In the genomic region with DNA sequence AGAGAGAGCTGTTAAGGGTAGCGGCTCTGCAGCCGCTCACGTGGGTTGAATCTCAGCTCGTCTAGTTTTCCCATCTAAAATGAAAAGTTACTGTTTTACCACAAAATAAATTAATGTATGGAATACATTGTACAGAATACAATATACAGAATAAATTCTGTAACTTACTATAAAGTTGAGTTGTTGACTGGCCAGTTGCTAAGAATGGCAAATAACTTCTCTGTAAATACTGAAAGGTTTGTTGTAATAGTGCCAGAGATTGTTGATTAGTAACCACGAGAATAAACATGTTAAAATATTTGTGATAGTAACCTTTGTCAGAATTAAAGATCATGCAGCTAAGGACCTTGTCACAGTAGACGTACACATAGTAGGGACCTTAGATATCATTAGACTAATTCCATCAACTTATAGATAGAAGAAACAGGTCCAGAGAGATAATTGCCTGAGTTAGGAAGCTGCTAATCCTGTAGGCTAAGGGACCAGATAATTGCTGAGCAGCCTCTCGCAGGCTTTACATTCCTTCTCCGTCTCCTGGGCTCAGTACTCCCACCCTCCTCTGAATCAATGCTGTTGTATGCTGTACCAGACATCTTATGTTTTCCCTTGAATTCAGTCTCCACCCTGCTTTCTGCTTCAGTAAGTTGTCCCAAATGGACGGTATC, we compare ENCODE assay signal across 8 cellular contexts. TPM values are rescaled to one million over a fixed set of nuclear protein-coding genes. Genes with fewer than 3 reads are reported as not detected.
DNase-seq lines count a peak whose midpoint lies in the region; ATAC-seq and TF ChIP-seq lines count a peak whose summit lies in the region.

No MANE protein-coding gene starts in this region.

- peak overlapping the region; percentile 37 for H3K4me3 ChIP-seq in CD8-positive, alpha-beta memory T cell (ENCODE audit: low read length)
- H3K4me3 ChIP-seq in dorsolateral prefrontal cortex, result peak overlapping the region; percentile 44 to 79 (median 67)

- peak overlapping the region; percentile 81 to 99 (median 86) for H3K4me3 Mint-ChIP-seq in CD8-positive, alpha-beta memory T cell
- peak overlapping the region; percentile 86 for H3K4me3 Mint-ChIP-seq in neural crest cell

- DNase-seq in CD8-positive, alpha-beta memory T cell, result no peak
- DNase-seq in NCI-H146 (lab: John Stamatoyannopoulos, UW) (peak; percentile 50), dorsolateral prefrontal cortex (no peak), neural crest cell (ENCODE audit: low read depth, low spot score) (no peak)
- no peak for DNase-seq in stimulated activated CD4-positive, alpha-beta T cell treated with anti-CD3 and anti-CD28 coated beads, Interleukin-15, amount 100 ng/mL, for 24 hours
- DNase-seq in NK-92 treated with Interleukin-12 subunit alpha and Interleukin-12 subunit beta, amount 100 ng/mL, for 24 hours (lab: John Stamatoyannopoulos, UW), result no peak

- H3K9me3 Mint-ChIP-seq in CD8-positive, alpha-beta memory T cell, result no peaks in the 10 kb centered on the region
- H3K9me3 Mint-ChIP-seq in neural crest cell, result peaks cover 2% of the 10 kb centered on the region

- POLR2A ChIA-PET in CD8-positive, alpha-beta memory T cell (lab: Charles Lee), result interaction anchor here (0.7 to 1.5 kb wide), 4 partner anchors 9 to 31 kb away, joined by 3 to 8 read pairs (median 4); a partner anchor contains a TSS

- no peaks in the 10 kb centered on the region for H3K9me3 ChIP-seq in CD8-positive, alpha-beta memory T cell (ENCODE audit: low read length)

- H3K36me3 Mint-ChIP-seq in CD8-positive, alpha-beta memory T cell, result peaks cover 0 to 7% (median 2%) of the 10 kb centered on the region in 3 donors
- no peaks in the 10 kb centered on the region for H3K36me3 Mint-ChIP-seq in neural crest cell (ENCODE audit: low read depth)

- H3K27ac Mint-ChIP-seq in CD8-positive, alpha-beta memory T cell, result peak overlapping the region; percentile 43 to 99 (median 84)
- H3K27ac Mint-ChIP-seq in neural crest cell (ENCODE audit: unreplicated experiment), result peak overlapping the region; percentile 73

- TF ChIP-seq CTCF in dorsolateral prefrontal cortex (IDR thresholded peaks at IDR 0.05 in 54 of 56, conservative IDR thresholded peaks at IDR 0.05 in 2 of 56; ENCODE audit: low read depth in 1 of 56, partially characterized antibody in 56 of 56) (peak in 9 of 56 donors; percentile 1 to 43 (median 2)), neural crest cell (conservative IDR thresholded peaks at IDR 0.05) (no peak)

- H3K27me3 ChIP-seq in CD8-positive, alpha-beta memory T cell (ENCODE audit: insufficient read depth, low read length, poor library complexity, severe bottlenecking), result no peaks in the 10 kb centered on the region
- no peaks in the 10 kb centered on the region for H3K27me3 ChIP-seq in dorsolateral prefrontal cortex

- intact Hi-C loops in dorsolateral prefrontal cortex (cut with DNase I), result loop anchor here in 1 of 2 donors (1.0 kb wide), 1 partner anchor 26 kb away; a partner anchor contains a TSS

- H3K36me3 ChIP-seq in CD8-positive, alpha-beta memory T cell (ENCODE audit: insufficient read depth, low read length), result no peaks in the 10 kb centered on the region

- no peaks in the 10 kb centered on the region for H3K27me3 Mint-ChIP-seq in CD8-positive, alpha-beta memory T cell
- H3K27me3 Mint-ChIP-seq in neural crest cell (ENCODE audit: low read depth), result no peaks in the 10 kb centered on the region

- peak overlapping the region; percentile 24 for H3K27ac ChIP-seq in CD8-positive, alpha-beta memory T cell (ENCODE audit: low read depth, low read length)
- H3K27ac ChIP-seq in dorsolateral prefrontal cortex, result peak overlapping the region in 47 of 59 donors; percentile 1 to 85 (median 68)

- ATAC-seq in GM19452 (IDR thresholded peaks at IDR 0.05; ENCODE audit: unreplicated experiment) (no peak), HG02678 (IDR thresholded peaks at IDR 0.05; ENCODE audit: unreplicated experiment) (no peak)

- peaks cover 40 to 50% (median 40%) of the 10 kb centered on the region in 3 donors for H3K4me1 Mint-ChIP-seq in CD8-positive, alpha-beta memory T cell
- H3K4me1 Mint-ChIP-seq in neural crest cell, result peaks cover 47% of the 10 kb centered on the region

- H3K4me1 ChIP-seq in CD8-positive, alpha-beta memory T cell (ENCODE audit: insufficient read depth, low read length), result peaks cover 37% of the 10 kb centered on the region

- CTCF ChIA-PET in CD8-positive, alpha-beta memory T cell (lab: Charles Lee), result interaction anchor here (1.4 to 3.1 kb wide), 4 partner anchors 11 to 31 kb away, joined by 3 to 21 read pairs (median 10); no protein-coding TSS in a partner anchor

RNA-seq across cellular contexts. Expression of a gene that starts 0.6 kb away (rescaled TPM):
- 10 to 100 TPM; 28.1 to 29.2 TPM for total RNA-seq in CD8-positive, alpha-beta memory T cell
- 11.7 TPM for polyA plus RNA-seq in CD8-positive, alpha-beta memory T cell
- total RNA-seq in dorsolateral prefrontal cortex, result 1 to 10 TPM in 119 of 120 experiments, under 1 TPM in 1; 0.83 to 8.0 (median 2.5) TPM
- 66.5 and 69.2 TPM in 2 replicates for total RNA-seq in neural crest cell

RNA-seq across cellular contexts. Expression of a gene that starts 4.9 kb away (rescaled TPM):
- total RNA-seq in CD8-positive, alpha-beta memory T cell, result 100 to 1,000 TPM; 149 to 153 TPM
- 166 TPM for polyA plus RNA-seq in CD8-positive, alpha-beta memory T cell
- 10 to 100 TPM in 111 of 120 experiments, 1 to 10 TPM in 9; 8.0 to 42.6 (median 16.0) TPM for total RNA-seq in dorsolateral prefrontal cortex
- 71.0 and 71.1 TPM in 2 replicates for total RNA-seq in neural crest cell

RNA-seq across cellular contexts. Expression of a gene that starts 18.5 kb away (rescaled TPM):
- 10 to 100 TPM; 47.5 to 49.1 TPM for total RNA-seq in CD8-positive, alpha-beta memory T cell
- 31.0 TPM for polyA plus RNA-seq in CD8-positive, alpha-beta memory T cell
- 10 to 100 TPM; 15.0 to 28.6 (median 22.7) TPM for total RNA-seq in dorsolateral prefrontal cortex
- 30.3 and 31.3 TPM in 2 replicates for total RNA-seq in neural crest cell

RNA-seq across cellular contexts. Expression of a gene that starts 25.7 kb away (rescaled TPM):
- 10 to 100 TPM; 59.4 to 71.1 TPM for total RNA-seq in CD8-positive, alpha-beta memory T cell
- 6.4 TPM for polyA plus RNA-seq in CD8-positive, alpha-beta memory T cell
- 10 to 100 TPM; 25.7 to 64.4 (median 40.3) TPM for total RNA-seq in dorsolateral prefrontal cortex
- total RNA-seq in neural crest cell, result 104 and 107 TPM in 2 replicates

RNA-seq across cellular contexts. Expression of a gene that starts 28.8 kb away (rescaled TPM):
- 1,000 to 10,000 TPM; 1,610 to 1,639 TPM for total RNA-seq in CD8-positive, alpha-beta memory T cell
- polyA plus RNA-seq in CD8-positive, alpha-beta memory T cell, result 136 TPM
- total RNA-seq in dorsolateral prefrontal cortex (100 to 1,000 TPM; 113 to 326 (median 218) TPM), neural crest cell (1,986 and 2,086 TPM in 2 replicates)
